In genomic region chr6:69294862-69295261, GRCh38 we compare ENCODE assay signal across 14 cellular contexts.
DNase-seq lines count a peak whose midpoint lies in the region; ATAC-seq lines count a peak whose summit lies in the region.
"Had no signal": no experiment of that assay in that cellular context is flagged by ENCODE, and none has a peak within 500 bp of the region (broad histone marks: within the 10 kb centered on the region; RNA-seq: fewer than 3 reads in every experiment).

No MANE protein-coding gene starts in this region.

- peak; percentile 70 for ATAC-seq in Right ventricle myocardium superior (ENCODE audit: poor library complexity)
- no peak for ATAC-seq in GM19324 (IDR thresholded peaks at IDR 0.05; ENCODE audit: low FRiP score, unreplicated experiment)

- intact Hi-C loops in Right ventricle myocardium superior (cut with DNase I): no loop called here
- intact Hi-C loops in cardiac septum (cut with DNase I): no loop called here

- no peak for DNase-seq in Right ventricle myocardium superior
- no peak for DNase-seq in cardiac septum (ENCODE audit: low spot score)
- DNase-seq in NCI-H1694 treated with DMSO at 0.1 percent for 48 hours (lab: John Stamatoyannopoulos, UW): peak; percentile 15
- DNase-seq in caudate nucleus (lab: John Stamatoyannopoulos, UW): peak in 1 of 61 donors; percentile 69
- peak; percentile 12 for DNase-seq in medulla oblongata (ENCODE audit: extremely low spot score)
- DNase-seq in Kasumi-1 (lab: John Stamatoyannopoulos, UW): no peak
- DNase-seq: CD4-positive, alpha-beta memory T cell; DMS79 treated with DMSO at 0.1 percent for 48 hours; EL; GDM1; HCEC 1CT; HFFc6 had no signal

- peak overlapping the region; percentile 75 for H3K27ac ChIP-seq in caudate nucleus (ENCODE audit: low read depth, low read length)
- H3K27ac ChIP-seq: C4-2B had no signal

Comparison
In these comparisons a context has a peak if more than half of its experiments do, and no peak if none do; other contexts are left out.
1. DNase-seq: peak in NCI-H1694 treated with DMSO at 0.1 percent for 48 hours (single experiment) and medulla oblongata (single experiment); none in Right ventricle myocardium superior (single experiment), cardiac septum (single experiment) and Kasumi-1 (0 of 2).